Comparison of ENCODE assay signal across 14 cellular contexts in genomic region chr16:19757762-19758595, GRCh38. TPM values are rescaled to one million over a fixed set of nuclear protein-coding genes. Genes with fewer than 3 reads are reported as not detected.
DNase-seq lines count a peak whose midpoint lies in the region; ATAC-seq and TF ChIP-seq lines count a peak whose summit lies in the region.
"Had no signal": no experiment of that assay in that cellular context is flagged by ENCODE, and none has a peak within 500 bp of the region (broad histone marks: within the 10 kb centered on the region; RNA-seq: fewer than 3 reads in every experiment).

No MANE protein-coding gene starts in this region.

- no peaks in the 10 kb centered on the region for H3K27me3 ChIP-seq in RWPE2 (ENCODE audit: insufficient read depth, poor library complexity, severe bottlenecking)

- DNase-seq in NCI-H146 (lab: John Stamatoyannopoulos, UW) = peak; percentile 66
- no peak for DNase-seq in RWPE2 (ENCODE audit: low spot score)
- peak; percentile 5 for DNase-seq in epithelial cell of prostate (ENCODE audit: low read depth, low spot score)
- DNase-seq in neural crest cell (ENCODE audit: low read depth, low spot score) = no peak
- no peak for DNase-seq in NCI-H1092 treated with DMSO at 0.1 percent for 48 hours (lab: John Stamatoyannopoulos, UW)
- DNase-seq in CD14-positive monocyte (ENCODE audit: low spot score) = no peak
- DNase-seq: activated CD8-positive, alpha-beta memory T cell treated with anti-CD3 and anti-CD28 coated beads, Interleukin-2, amount 50 U/mL, for 4 hours; aorta; kidney; NCI-H1436 had no signal

- H3K36me3 ChIP-seq in RWPE2 (ENCODE audit: low read depth) = no peaks in the 10 kb centered on the region

- intact Hi-C loops in CD14-positive monocyte (cut with micrococcal nuclease) = no loop called here

- peaks cover 11% of the 10 kb centered on the region for H3K4me1 Mint-ChIP-seq in neural crest cell
- H3K4me1 Mint-ChIP-seq in CD14-positive monocyte = peaks cover 17% of the 10 kb centered on the region
- H3K4me1 Mint-ChIP-seq: stimulated activated memory B cell treated with anti-CD40 and anti-IgM and Interleukin-4, amounts not matched to agents 10 μg/mL and 1 μg/mL and 100 μg/mL, for 72 hours had no signal

- H3K9me3 ChIP-seq in RWPE2 (ENCODE audit: severe bottlenecking) = no peaks in the 10 kb centered on the region

- H3K4me1 ChIP-seq in RWPE2 (ENCODE audit: insufficient read depth, poor library complexity, severe bottlenecking) = peaks cover 18% of the 10 kb centered on the region

- H3K4me3 Mint-ChIP-seq in neural crest cell = peak overlapping the region; percentile 0
- H3K4me3 Mint-ChIP-seq in CD14-positive monocyte = peak overlapping the region in 1 of 2 donors; percentile 23
- H3K4me3 Mint-ChIP-seq: stimulated activated memory B cell treated with anti-CD40 and anti-IgM and Interleukin-4, amounts not matched to agents 10 μg/mL and 1 μg/mL and 100 μg/mL, for 72 hours had no signal

- ATAC-seq in RWPE2 (ENCODE audit: low read depth) = no peak
- no peak for ATAC-seq in SK-N-SH treated with all-trans-retinoic acid at 6 μM for 48 hours
- ATAC-seq in GM21515 (IDR thresholded peaks at IDR 0.05; ENCODE audit: unreplicated experiment) = no peak
- ATAC-seq: esophagus mucosa; stimulated activated memory B cell treated with anti-CD40 and anti-IgM and Interleukin-4, amounts not matched to agents 10 μg/mL and 1 μg/mL and 100 μg/mL, for 72 hours had no signal

- H3K36me3 Mint-ChIP-seq in neural crest cell (ENCODE audit: low read depth) (no peaks in the 10 kb centered on the region), CD14-positive monocyte (no peaks in the 10 kb centered on the region)
- H3K36me3 Mint-ChIP-seq: stimulated activated memory B cell treated with anti-CD40 and anti-IgM and Interleukin-4, amounts not matched to agents 10 μg/mL and 1 μg/mL and 100 μg/mL, for 72 hours had no signal

- no peak overlapping the region for H3K4me3 ChIP-seq in RWPE2 (ENCODE audit: severe bottlenecking)

- H3K27me3 Mint-ChIP-seq in neural crest cell (ENCODE audit: low read depth) (peaks cover 52% of the 10 kb centered on the region), CD14-positive monocyte (ENCODE audit: low read depth in 3 of 3) (peaks cover 0 to 4% (median 0%) of the 10 kb centered on the region in 3 donors)
- H3K27me3 Mint-ChIP-seq: stimulated activated memory B cell treated with anti-CD40 and anti-IgM and Interleukin-4, amounts not matched to agents 10 μg/mL and 1 μg/mL and 100 μg/mL, for 72 hours had no signal

- no peaks in the 10 kb centered on the region for H3K9me3 Mint-ChIP-seq in neural crest cell
- H3K9me3 Mint-ChIP-seq in CD14-positive monocyte = peaks cover 0 to 4% (median 0%) of the 10 kb centered on the region in 7 donors
- H3K9me3 Mint-ChIP-seq: stimulated activated memory B cell treated with anti-CD40 and anti-IgM and Interleukin-4, amounts not matched to agents 10 μg/mL and 1 μg/mL and 100 μg/mL, for 72 hours had no signal

- H3K27ac Mint-ChIP-seq in neural crest cell (ENCODE audit: unreplicated experiment) (peak overlapping the region; percentile 4), CD14-positive monocyte (peak overlapping the region in 1 of 7 donors; percentile 2)
- H3K27ac Mint-ChIP-seq: stimulated activated memory B cell treated with anti-CD40 and anti-IgM and Interleukin-4, amounts not matched to agents 10 μg/mL and 1 μg/mL and 100 μg/mL, for 72 hours had no signal

- TF ChIP-seq CTCF in RWPE2 (IDR thresholded peaks at IDR 0.05; ENCODE audit: poor library complexity, severe bottlenecking) = no peak
- no peak for TF ChIP-seq CTCF in neural crest cell (conservative IDR thresholded peaks at IDR 0.05)
- TF ChIP-seq CTCF in CD14-positive monocyte (IDR thresholded peaks at IDR 0.05) = no peak

- peak overlapping the region; percentile 13 for H3K27ac ChIP-seq in RWPE2 (ENCODE audit: poor library complexity, severe bottlenecking)
- peak overlapping the region; percentile 55 for H3K27ac ChIP-seq in epithelial cell of prostate

TF ChIP-seq in SK-N-SH treated with all-trans-retinoic acid at 6 μM for 48 hours, 23 proteins besides CTCF, POLR2A, EP300 and RAD21:
- TF ChIP-seq ESRRG (CRISPR knock-in tag; IDR thresholded peaks at IDR 0.05) = no peak
- no peak for TF ChIP-seq CSDC2 (CRISPR knock-in tag; IDR thresholded peaks at IDR 0.05)
- TF ChIP-seq SNAI2 (CRISPR knock-in tag; IDR thresholded peaks at IDR 0.05) = no peak
- no peak for TF ChIP-seq TCF4 (CRISPR knock-in tag; IDR thresholded peaks at IDR 0.05; ENCODE audit: borderline replicate concordance)
- TF ChIP-seq PPARA (CRISPR knock-in tag; IDR thresholded peaks at IDR 0.05; ENCODE audit: borderline replicate concordance) = no peak
- TF ChIP-seq GLIS3 (CRISPR knock-in tag; IDR thresholded peaks at IDR 0.05) = no peak
- no peak for TF ChIP-seq CSRNP3 (CRISPR knock-in tag; IDR thresholded peaks at IDR 0.05)
- TF ChIP-seq OSR1 (CRISPR knock-in tag; IDR thresholded peaks at IDR 0.05) = no peak
- no peak for TF ChIP-seq POU6F1 (CRISPR knock-in tag; IDR thresholded peaks at IDR 0.05; ENCODE audit: borderline replicate concordance, low read depth)
- no peak for TF ChIP-seq TSHZ2 (CRISPR knock-in tag; IDR thresholded peaks at IDR 0.05)
- TF ChIP-seq ZNF565 (CRISPR knock-in tag; conservative IDR thresholded peaks at IDR 0.05; ENCODE audit: low read depth) = no peak

RNA-seq across cellular contexts. Expression of gene IQCK, which starts 39.9 kb away (rescaled TPM):
- 23.4 and 23.7 TPM in 2 replicates for total RNA-seq in neural crest cell
- under 1 TPM; 0.52 to 0.58 TPM for polyA plus RNA-seq in CD14-positive monocyte

RNA-seq across cellular contexts. Expression of gene KNOP1, which starts 40.0 kb away (rescaled TPM):
- 77.9 and 84.4 TPM in 2 replicates for total RNA-seq in neural crest cell
- polyA plus RNA-seq in CD14-positive monocyte = 1 to 10 TPM; 1.5 to 2.4 TPM

Comparison
In these comparisons a context has a peak if more than half of its experiments do, and no peak if none do; other contexts are left out.
1. DNase-seq: peak in NCI-H146 (single experiment) and epithelial cell of prostate (single experiment); none in RWPE2 (single experiment), neural crest cell (single experiment), NCI-H1092 treated with DMSO at 0.1 percent for 48 hours (single experiment) and CD14-positive monocyte (single experiment).